ENCODE assay signal across 24 cellular contexts in genomic region chr7:127710635-127711034, GRCh38.
"Had no signal": no experiment of that assay in that cellular context is flagged by ENCODE, and none has a peak within 500 bp of the region (broad histone marks: within the 10 kb centered on the region; RNA-seq: fewer than 3 reads in every experiment).

No MANE protein-coding gene starts in this region.

- H3K9me3 ChIP-seq: breast epithelium, gastrocnemius medialis, suprapubic skin, upper lobe of right lung had no signal

- DNase-seq: activated CD4-positive, alpha-beta T cell treated with anti-CD3 and anti-CD28 coated beads for 1 hour; activated CD4-positive, alpha-beta T cell treated with anti-CD3 and anti-CD28 coated beads, Interleukin-2, amount 10 ng/mL, durations not matched to agents 7 days and 5 days; activated CD8-positive, alpha-beta memory T cell treated with anti-CD3 and anti-CD28 coated beads, Interleukin-2, amount 10 ng/mL, durations not matched to agents 7 days and 5 days; activated CD8-positive, alpha-beta T cell treated with anti-CD3 and anti-CD28 coated beads, Interleukin-2, amount 10 ng/mL, durations not matched to agents 7 days and 5 days; activated naive CD8-positive, alpha-beta T cell treated with anti-CD3 and anti-CD28 coated beads, Interleukin-2, amount 50 U/mL, for 24 hours; activated T-cell treated with anti-CD3 and anti-CD28 coated beads, Interleukin-2, amount 50 U/mL, for 48 hours; central memory CD4-positive, alpha-beta T cell; effector CD8-positive, alpha-beta T cell; gastrocnemius medialis; glutamatergic neuron; left ventricle myocardium inferior; mesendoderm; natural killer cell; spleen; stimulated activated naive CD4-positive, alpha-beta T cell; tibial artery; upper lobe of right lung had no signal

- H3K4me3 ChIP-seq: breast epithelium, gastrocnemius medialis, left ventricle myocardium inferior, lung, right atrium auricular region, spleen, suprapubic skin, tibial artery, upper lobe of right lung had no signal

- H3K27me3 ChIP-seq: breast epithelium, gastrocnemius medialis, right atrium auricular region, spleen, suprapubic skin, tibial artery, upper lobe of right lung had no signal

- H3K27ac ChIP-seq: breast epithelium, gastrocnemius medialis, left ventricle myocardium inferior, right atrium auricular region, spleen, suprapubic skin, tibial artery, upper lobe of right lung had no signal

- H3K4me1 ChIP-seq: breast epithelium, left ventricle myocardium inferior, tibial artery, upper lobe of right lung had no signal

- FAIRE-seq: colon, endometrium, islet of Langerhans had no signal

- H3K36me3 ChIP-seq: breast epithelium had no signal
